ENCODE assay signal across 28 cellular contexts in genomic region chr4:7259039-7259438, GRCh38.
"Had no signal": no experiment of that assay in that cellular context is flagged by ENCODE, and none has a peak within 500 bp of the region (broad histone marks: within the 10 kb centered on the region; RNA-seq: fewer than 3 reads in every experiment).

No MANE protein-coding gene starts in this region.

- H3K4me2 ChIP-seq: hepatocyte had no signal

- H3K4me3 ChIP-seq: colonic mucosa, coronary artery, dorsolateral prefrontal cortex, esophagus muscularis mucosa, esophagus squamous epithelium, gastrocnemius medialis, gastroesophageal sphincter, heart left ventricle, heart right ventricle, hepatocyte had no signal

- H3K4me1 ChIP-seq: colonic mucosa had no signal

- DNase-seq: colonic mucosa; cortex of kidney; dermis blood vessel endothelial cell; dorsolateral prefrontal cortex; effector CD4-positive, alpha-beta T cell; effector CD8-positive, alpha-beta T cell; effector memory CD4-positive, alpha-beta T cell; effector memory CD8-positive, alpha-beta T cell; endodermal cell; erythroblast; esophagus squamous epithelium; foreskin fibroblast; foreskin keratinocyte; foreskin melanocyte; gastrocnemius medialis; glutamatergic neuron; head of caudate nucleus; heart right ventricle had no signal

- H3K79me2 ChIP-seq: hepatocyte had no signal

- H3K9me3 ChIP-seq: colonic mucosa, esophagus muscularis mucosa, esophagus squamous epithelium, gastrocnemius medialis, gastroesophageal sphincter, heart left ventricle, heart right ventricle had no signal

- H3K27ac ChIP-seq: colonic mucosa, coronary artery, dorsolateral prefrontal cortex, epithelial cell of prostate, esophagus muscularis mucosa, esophagus squamous epithelium, foreskin keratinocyte, gastrocnemius medialis, gastroesophageal sphincter, heart right ventricle, hepatocyte had no signal

- H3K27me3 ChIP-seq: colonic mucosa, dorsolateral prefrontal cortex, esophagus muscularis mucosa, gastrocnemius medialis, gastroesophageal sphincter, heart left ventricle, heart right ventricle, hepatocyte had no signal

- FAIRE-seq: endometrium, endothelial cell of umbilical vein, frontal cortex had no signal

- H2AFZ ChIP-seq: hepatocyte had no signal

- H3K36me3 ChIP-seq: colonic mucosa, esophagus muscularis mucosa, esophagus squamous epithelium, gastrocnemius medialis, gastroesophageal sphincter, heart left ventricle, heart right ventricle had no signal

- ATAC-seq: effector memory CD8-positive, alpha-beta T cell; esophagus mucosa; foreskin keratinocyte; gastrocnemius medialis; gastroesophageal sphincter; heart left ventricle; heart right ventricle had no signal
